1 cellular context compared by ENCODE assay signal in the genomic region with DNA sequence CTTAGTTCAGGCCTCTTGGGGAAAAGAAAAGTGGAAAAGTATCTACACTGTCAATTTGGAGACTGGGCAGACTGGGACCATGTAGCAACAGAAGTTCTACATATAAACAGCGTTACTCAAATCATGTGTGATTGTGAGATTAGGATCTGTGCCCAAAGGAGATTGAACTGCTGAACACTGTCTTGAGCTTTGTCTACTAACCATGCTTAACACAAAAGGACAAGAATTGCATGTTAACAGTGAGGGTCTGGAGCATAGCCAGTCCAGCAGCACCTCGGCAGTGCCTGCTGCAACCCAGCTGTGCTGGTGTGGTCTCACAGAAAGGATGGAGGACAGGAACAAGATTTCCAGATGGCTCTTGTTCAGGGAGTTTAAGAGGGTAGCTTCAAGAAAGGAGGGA.
TF ChIP-seq lines count a peak whose summit lies in the region.

No MANE protein-coding gene starts in this region.

TF ChIP-seq in WTC11, 78 proteins besides CTCF, POLR2A, EP300 and RAD21 (continued from another document):
- TF ChIP-seq NFATC4 (CRISPR knock-in tag; IDR thresholded peaks at IDR 0.05) = no peak
- no peak for TF ChIP-seq NR3C1 (CRISPR knock-in tag; conservative IDR thresholded peaks at IDR 0.05; ENCODE audit: low read depth)
- TF ChIP-seq ERG (CRISPR knock-in tag; IDR thresholded peaks at IDR 0.05) = no peak
- no peak for TF ChIP-seq ETV6 (CRISPR knock-in tag; IDR thresholded peaks at IDR 0.05)
- no peak for TF ChIP-seq ZMAT4 (CRISPR knock-in tag; IDR thresholded peaks at IDR 0.05)
- TF ChIP-seq, protein P1, sequence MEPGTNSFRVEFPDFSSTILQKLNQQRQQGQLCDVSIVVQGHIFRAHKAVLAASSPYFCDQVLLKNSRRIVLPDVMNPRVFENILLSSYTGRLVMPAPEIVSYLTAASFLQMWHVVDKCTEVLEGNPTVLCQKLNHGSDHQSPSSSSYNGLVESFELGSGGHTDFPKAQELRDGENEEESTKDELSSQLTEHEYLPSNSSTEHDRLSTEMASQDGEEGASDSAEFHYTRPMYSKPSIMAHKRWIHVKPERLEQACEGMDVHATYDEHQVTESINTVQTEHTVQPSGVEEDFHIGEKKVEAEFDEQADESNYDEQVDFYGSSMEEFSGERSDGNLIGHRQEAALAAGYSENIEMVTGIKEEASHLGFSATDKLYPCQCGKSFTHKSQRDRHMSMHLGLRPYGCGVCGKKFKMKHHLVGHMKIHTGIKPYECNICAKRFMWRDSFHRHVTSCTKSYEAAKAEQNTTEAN (CRISPR knock-in tag; IDR thresholded peaks at IDR 0.05) = no peak
